10 cellular contexts compared by ENCODE assay signal in genomic region chr13:50224534-50224933, GRCh38.
DNase-seq lines count a peak whose midpoint lies in the region; ATAC-seq and TF ChIP-seq lines count a peak whose summit lies in the region.
"Had no signal": no experiment of that assay in that cellular context is flagged by ENCODE, and none has a peak within 500 bp of the region (broad histone marks: within the 10 kb centered on the region; RNA-seq: fewer than 3 reads in every experiment).

No MANE protein-coding gene starts in this region.

- peak; percentile 49 for DNase-seq in fibroblast of pulmonary artery (ENCODE audit: low read depth)
- DNase-seq in NCI-H2196 (lab: John Stamatoyannopoulos, UW; ENCODE audit: unreplicated experiment): no peak
- no peak for DNase-seq in OCI-M1 (lab: John Stamatoyannopoulos, UW)
- DNase-seq in NCI-H2029 treated with DMSO at 0.1 percent for 48 hours (lab: John Stamatoyannopoulos, UW): no peak
- no peak for DNase-seq in GM19238 (ENCODE audit: insufficient read length, low spot score)
- DNase-seq: activated naive CD8-positive, alpha-beta T cell treated with anti-CD3 and anti-CD28 coated beads, Interleukin-2, amount 10 ng/mL, durations not matched to agents 7 days and 5 days; PC-9 had no signal

- TF ChIP-seq CTCF in fibroblast of pulmonary artery (IDR thresholded peaks at IDR 0.05; ENCODE audit: low read length, missing control alignments): no peak

- no peak overlapping the region for H3K4me3 ChIP-seq in fibroblast of pulmonary artery (replicated peaks; ENCODE audit: low read depth, low read length)
- H3K4me3 ChIP-seq: PC-9 had no signal

- ATAC-seq in GM18858 (IDR thresholded peaks at IDR 0.05; ENCODE audit: unreplicated experiment) (peak; percentile 68), GM21717 (IDR thresholded peaks at IDR 0.05; ENCODE audit: unreplicated experiment) (peak; percentile 57), HG03575 (IDR thresholded peaks at IDR 0.05; ENCODE audit: extremely low read depth, insufficient number of reproducible peaks, low FRiP score, unreplicated experiment) (peak; percentile 55)
